ENCODE assay signal across 8 cellular contexts in the genomic region with DNA sequence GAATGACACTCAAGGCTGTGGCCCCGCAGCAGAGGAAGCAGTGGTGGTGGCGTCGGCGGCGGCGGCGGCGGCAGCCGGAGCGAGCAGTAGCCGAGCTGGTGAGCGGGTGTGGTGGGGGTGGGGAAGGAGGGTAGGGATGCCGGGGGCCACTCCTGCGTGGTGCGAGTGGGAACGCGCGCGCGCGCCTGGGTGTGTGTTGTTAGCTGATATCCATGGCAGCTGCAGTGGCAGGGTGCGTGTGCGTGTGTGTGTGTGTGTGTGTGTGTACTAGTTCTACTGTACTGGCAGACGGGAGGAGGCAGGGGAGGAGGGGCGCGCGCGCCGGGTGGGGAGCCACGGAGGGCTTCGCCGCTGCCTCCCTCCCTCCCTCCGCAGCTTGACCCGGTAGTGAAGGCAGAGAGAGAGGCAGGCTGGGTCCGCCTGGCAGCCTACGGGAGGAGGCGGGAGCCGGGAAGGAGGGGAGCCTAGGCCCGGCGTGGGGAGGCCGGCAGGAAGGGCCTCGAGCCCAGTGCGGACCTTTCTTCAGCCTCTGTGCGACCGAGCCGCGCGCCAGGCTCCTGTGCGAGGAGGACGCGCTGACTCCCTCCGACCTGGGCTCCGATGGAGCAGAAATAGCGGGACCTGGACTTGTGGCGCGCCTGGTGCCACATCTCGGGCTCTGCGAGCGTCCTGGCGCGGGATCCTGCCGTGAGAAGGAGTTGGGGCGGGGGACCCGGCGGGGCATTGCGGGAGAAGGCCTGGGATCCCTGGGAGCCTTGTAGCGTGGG. TPM values are rescaled to one million over a fixed set of nuclear protein-coding genes. Genes with fewer than 3 reads are reported as not detected.
A peak's percentile ranks its signal among the peaks of the same experiment; 100 is the strongest.
DNase-seq lines count a peak whose midpoint lies in the region; ATAC-seq and TF ChIP-seq lines count a peak whose summit lies in the region.

A gene (minus strand): TSS at position 110 of the 767 bp plus-strand sequence. CDS start 347 bp downstream, outside the sequence.

- no peaks in the 10 kb centered on the region for H3K9me3 Mint-ChIP-seq in activated naive CD8-positive, alpha-beta T cell treated with anti-CD3 and anti-CD28 coated beads, Interleukin-2, amount 50 U/mL, for 24 hours

- H3K9me3 ChIP-seq in AG04450 (ENCODE audit: control insufficient read depth, insufficient read depth, low read length): no peaks in the 10 kb centered on the region; the same call in 1 of the 2 replicates
- H3K9me3 ChIP-seq in cardiac muscle cell (ENCODE audit: low read depth): no peaks in the 10 kb centered on the region
- no peaks in the 10 kb centered on the region for H3K9me3 ChIP-seq in neuron (ENCODE audit: low read length)

- ATAC-seq in activated naive CD8-positive, alpha-beta T cell treated with anti-CD3 and anti-CD28 coated beads, Interleukin-2, amount 50 U/mL, for 24 hours: peak; percentile 33
- ATAC-seq in HG03045 (IDR thresholded peaks at IDR 0.05; ENCODE audit: unreplicated experiment) (no peak), GM21447 (IDR thresholded peaks at IDR 0.05; ENCODE audit: unreplicated experiment) (no peak)

- CTCF ChIA-PET in AG04450 (lab: Charles Lee): interaction anchor here (0.8 to 0.9 kb wide), 2 partner anchors 155 to 594 kb away, joined by 3 to 4 read pairs; no protein-coding TSS in a partner anchor

- POLR2A ChIA-PET in AG04450 (lab: Yijun Ruan, JAX): interaction anchor here (0.5 to 1.5 kb wide), 11 partner anchors 14 to 634 kb away, joined by 3 to 9 read pairs (median 3); no protein-coding TSS in a partner anchor

- H2AFZ ChIP-seq in neuron (ENCODE audit: low read depth, low read length): peak within 1 kb of the TSS; percentile 98

- H3K4me3 ChIP-seq in AG04450 (ENCODE audit: low read depth, low read length) (peak within 1 kb of the TSS; percentile 80), cardiac muscle cell (peak within 1 kb of the TSS; percentile 63), neuron (ENCODE audit: low read length) (peak within 1 kb of the TSS; percentile 75)

- H3K27me3 ChIP-seq in AG04450 (ENCODE audit: control insufficient read depth, insufficient read depth, low read length) (no peaks in the 10 kb centered on the region), cardiac muscle cell (peaks cover 24% of the 10 kb centered on the region), neuron (ENCODE audit: insufficient read depth, low read length) (no peaks in the 10 kb centered on the region)

- H3K4me1 ChIP-seq in cardiac muscle cell (ENCODE audit: low read depth) (no peaks in the 10 kb centered on the region), neuron (ENCODE audit: insufficient read depth, low read length) (peaks cover 5% of the 10 kb centered on the region)

- H3K36me3 ChIP-seq in cardiac muscle cell (no peaks in the 10 kb centered on the region), neuron (ENCODE audit: insufficient read depth, low read length) (peaks cover 12% of the 10 kb centered on the region)

- no peak within 1 kb of the TSS for H3K27ac Mint-ChIP-seq in activated naive CD8-positive, alpha-beta T cell treated with anti-CD3 and anti-CD28 coated beads, Interleukin-2, amount 50 U/mL, for 24 hours

- H3K4me3 Mint-ChIP-seq in activated naive CD8-positive, alpha-beta T cell treated with anti-CD3 and anti-CD28 coated beads, Interleukin-2, amount 50 U/mL, for 24 hours: peak within 1 kb of the TSS; percentile 79

- no peaks in the 10 kb centered on the region for H3K36me3 Mint-ChIP-seq in activated naive CD8-positive, alpha-beta T cell treated with anti-CD3 and anti-CD28 coated beads, Interleukin-2, amount 50 U/mL, for 24 hours (ENCODE audit: low read depth)

- H3K4me1 Mint-ChIP-seq in activated naive CD8-positive, alpha-beta T cell treated with anti-CD3 and anti-CD28 coated beads, Interleukin-2, amount 50 U/mL, for 24 hours: peaks cover 18% of the 10 kb centered on the region

- peak; percentile 66 for DNase-seq in AG04450 (ENCODE audit: low read depth, low spot score)
- DNase-seq in HS-27A (ENCODE audit: low read depth): peak; percentile 57
- peak; percentile 12 for DNase-seq in activated naive CD8-positive, alpha-beta T cell treated with anti-CD3 and anti-CD28 coated beads, Interleukin-2, amount 50 U/mL, for 24 hours
- peak; percentile 78 to 95 for DNase-seq in cardiac muscle cell (ENCODE audit: low read depth in 1 of 2, low spot score in 1 of 2)
- DNase-seq in stimulated activated naive CD4-positive, alpha-beta T cell treated with Interleukin-2 at 50 U/mL for 16 hours (lab: John Stamatoyannopoulos, UW): no peak

- H3K27ac ChIP-seq in AG04450 (ENCODE audit: low read depth, low read length) (peak within 1 kb of the TSS; percentile 97), cardiac muscle cell (peak within 1 kb of the TSS; percentile 59)

- peaks cover 53% of the 10 kb centered on the region for H3K27me3 Mint-ChIP-seq in activated naive CD8-positive, alpha-beta T cell treated with anti-CD3 and anti-CD28 coated beads, Interleukin-2, amount 50 U/mL, for 24 hours

- TF ChIP-seq CTCF in AG04450 (IDR thresholded peaks at IDR 0.05; ENCODE audit: low read depth, low read length): no peak
- no peak for TF ChIP-seq CTCF in cardiac muscle cell (IDR thresholded peaks at IDR 0.05; ENCODE audit: low read depth, low read length)

RNA-seq across cellular contexts. Expression of the gene that starts here (rescaled TPM):
- polyA plus RNA-seq in AG04450 (2011; rRNA removed) (2.3 and 3.1 TPM in 2 replicates), cardiac muscle cell (15.3 and 16.8 TPM in 2 replicates)
- polyA minus RNA-seq in AG04450 (2011; rRNA and poly(A)+ RNA removed): 25.8 and 34.4 TPM in 2 replicates
- total RNA-seq in cardiac muscle cell: 16.8 and 24.7 TPM in 2 replicates
